ENCODE assay signal across 18 cellular contexts in the genomic region with DNA sequence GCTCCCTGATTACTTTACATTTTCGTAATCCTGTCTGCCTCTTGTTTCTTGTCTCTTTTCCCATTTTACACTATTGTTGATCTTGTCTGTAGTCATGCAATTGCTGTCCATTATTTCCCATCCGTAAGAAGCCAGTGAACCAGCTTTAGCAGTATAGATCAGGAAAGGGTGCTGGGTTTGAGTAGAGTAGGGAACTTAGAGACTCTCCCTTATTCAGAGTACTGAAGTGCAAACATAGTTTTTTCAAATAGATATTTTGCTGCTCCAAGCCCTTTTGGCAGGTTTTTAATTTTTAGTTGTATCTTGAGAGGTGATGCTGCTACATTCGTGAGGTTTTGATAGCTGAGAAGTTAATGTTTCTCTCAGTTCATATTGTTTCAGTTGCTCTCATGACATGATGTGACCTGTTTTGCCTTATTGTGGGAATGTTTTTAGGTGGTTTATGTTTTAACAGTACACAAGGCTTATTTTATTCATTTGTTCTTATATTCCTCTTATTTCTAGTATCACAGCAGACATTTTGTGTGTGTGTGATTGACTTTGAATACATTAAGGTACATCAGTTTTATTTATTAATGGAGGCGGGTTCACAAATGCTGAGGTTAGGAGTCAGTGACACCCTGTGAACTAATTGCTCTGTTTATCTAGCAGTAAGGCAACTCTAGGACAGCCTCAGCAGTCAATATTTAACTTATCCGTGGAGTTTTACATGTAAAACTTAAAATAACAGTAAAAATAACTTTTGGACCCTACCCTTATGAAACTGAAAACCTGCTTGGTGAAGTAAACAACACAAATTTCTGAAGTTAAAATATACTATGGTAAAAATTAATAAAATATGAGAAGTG.
"Had no signal": no experiment of that assay in that cellular context is flagged by ENCODE, and none has a peak within 500 bp of the region (broad histone marks: within the 10 kb centered on the region; RNA-seq: fewer than 3 reads in every experiment).

No MANE protein-coding gene starts in this region.

- DNase-seq: activated B cell treated with CpG ODN at 0.5 μM for 24 hours; activated CD4-positive, alpha-beta T cell treated with anti-CD3 and anti-CD28 coated beads, Interleukin-2, amount 10 ng/mL, durations not matched to agents 24 days and 14 days; activated CD8-positive, alpha-beta memory T cell treated with anti-CD3 and anti-CD28 coated beads, Interleukin-2, amount 50 U/mL, for 48 hours; activated CD8-positive, alpha-beta T cell treated with anti-CD3 and anti-CD28 coated beads, Interleukin-2, amount 10 ng/mL, durations not matched to agents 7 days and 5 days; activated gamma-delta T cell treated with Interleukin-2 at 50 U/mL for 16 hours; amniotic stem cell; effector memory CD4-positive, alpha-beta T cell; foreskin melanocyte; left colon; naive thymus-derived CD4-positive, alpha-beta T cell; stimulated activated CD4-positive, alpha-beta T cell treated with anti-CD3 and anti-CD28 coated beads, Interleukin-4, amount 100 ng/mL, for 24 hours; stimulated activated naive CD4-positive, alpha-beta T cell had no signal

- H3K9me3 ChIP-seq: vagina had no signal

- H3K4me3 ChIP-seq: right atrium auricular region, skin epidermis, tibial nerve, vagina had no signal

- H3K4me1 ChIP-seq: parathyroid adenoma, right atrium auricular region, tibial nerve, vagina had no signal

- H3K27ac ChIP-seq: epithelial cell of prostate, parathyroid adenoma, right atrium auricular region, skin epidermis, tibial nerve, vagina had no signal

- H3K36me3 ChIP-seq: right atrium auricular region, vagina had no signal

- ATAC-seq: activated CD8-positive, alpha-beta T cell treated with anti-CD3 and anti-CD28 coated beads, Interleukin-2, amount 10 ng/mL, durations not matched to agents 7 days and 5 days; left colon; naive thymus-derived CD4-positive, alpha-beta T cell had no signal
